2 cellular contexts compared by ENCODE assay signal in genomic region chr21:44589586-44590305, GRCh38.
TF ChIP-seq lines count a peak whose summit lies in the region.

No MANE protein-coding gene starts in this region.

TF ChIP-seq in HEK293, 187 proteins besides CTCF, POLR2A, EP300 and RAD21:
- TF ChIP-seq ZFP41 (tag by site-specific recombination; IDR thresholded peaks at IDR 0.05; ENCODE audit: borderline replicate concordance) (no peak), GLIS1 (tag by site-specific recombination; IDR thresholded peaks at IDR 0.05) (0 out of 2 replicates have a peak, but pooled peaks have one; percentile 11), TSHZ1 (tag by site-specific recombination; IDR thresholded peaks at IDR 0.05; ENCODE audit: borderline replicate concordance) (no peak), ZBTB49 (tag by site-specific recombination; IDR thresholded peaks at IDR 0.05; ENCODE audit: low read depth) (no peak)

TF ChIP-seq in H1, 55 proteins besides CTCF, POLR2A, EP300 and RAD21:
- TF ChIP-seq TCF12 (IDR thresholded peaks at IDR 0.05; ENCODE audit: low read depth, low read length) (no peak), RNF2 (IDR thresholded peaks at IDR 0.05; ENCODE audit: borderline replicate concordance, low read depth, low read length, missing control alignments, poor library complexity, severe bottlenecking) (no peak), SRF (IDR thresholded peaks at IDR 0.05; ENCODE audit: low read depth, low read length) (no peak), USF2 (IDR thresholded peaks at IDR 0.05; ENCODE audit: low read length) (no peak), GABPA (IDR thresholded peaks at IDR 0.05; ENCODE audit: borderline replicate concordance, insufficient read depth, low read length) (no peak), BACH1 (IDR thresholded peaks at IDR 0.05; ENCODE audit: low read length) (no peak), RBBP5 (IDR thresholded peaks at IDR 0.05; ENCODE audit: borderline replicate concordance, low read depth, low read length) (no peak), CTBP2 (IDR thresholded peaks at IDR 0.05; ENCODE audit: borderline replicate concordance, insufficient read depth, insufficient read length, low read length) (no peak), SIN3A (conservative IDR thresholded peaks at IDR 0.05 in 1 of 2, IDR thresholded peaks at IDR 0.05 in 1 of 2; ENCODE audit: low read depth in 1 of 2, low read length in 2 of 2) (no peak), JUN (IDR thresholded peaks at IDR 0.05; ENCODE audit: low read depth, low read length) (no peak), JUND (IDR thresholded peaks at IDR 0.05; ENCODE audit: low read length) (no peak), CHD1 (IDR thresholded peaks at IDR 0.05; ENCODE audit: low read depth, low read length) (no peak), CBX8 (IDR thresholded peaks at IDR 0.05; ENCODE audit: borderline replicate concordance, low read depth, low read length) (no peak), KDM4A (IDR thresholded peaks at IDR 0.05; ENCODE audit: low read depth, low read length, severe bottlenecking) (no peak), BRCA1 (IDR thresholded peaks at IDR 0.05; ENCODE audit: low read depth, low read length) (no peak), YY1 (IDR thresholded peaks at IDR 0.05; ENCODE audit: low read depth, low read length) (no peak)
TF ChIP-seq in H1: peak in this region for 0.
